ENCODE assay signal across 16 cellular contexts in genomic region chr13:44307844-44308243, GRCh38.
DNase-seq lines count a peak whose midpoint lies in the region; ATAC-seq, FAIRE-seq and TF ChIP-seq lines count a peak whose summit lies in the region.
"Had no signal": no experiment of that assay in that cellular context is flagged by ENCODE, and none has a peak within 500 bp of the region (broad histone marks: within the 10 kb centered on the region; RNA-seq: fewer than 3 reads in every experiment).

No MANE protein-coding gene starts in this region.

- H3K9me3 ChIP-seq in RWPE2 (ENCODE audit: severe bottlenecking) (no peaks in the 10 kb centered on the region), endothelial cell of umbilical vein (replicated peaks; ENCODE audit: control insufficient read depth, insufficient read depth, low read length) (no peaks in the 10 kb centered on the region), upper lobe of left lung (no peaks in the 10 kb centered on the region)
- H3K9me3 ChIP-seq: BLaER1 treated with 17β-estradiol and CSF1 and Interleukin-3, amounts not matched to agents 10 nM and 100 nM had no signal

- no peaks in the 10 kb centered on the region for H3K9me1 ChIP-seq in endothelial cell of umbilical vein (replicated peaks; ENCODE audit: control insufficient read depth, extremely low read depth, insufficient read depth, low read length)

- no peaks in the 10 kb centered on the region for H4K20me1 ChIP-seq in endothelial cell of umbilical vein (replicated peaks; ENCODE audit: control insufficient read depth, extremely low read depth, insufficient read depth, low read length)
- H4K20me1 ChIP-seq: BLaER1 treated with 17β-estradiol and CSF1 and Interleukin-3, amounts not matched to agents 10 nM and 100 nM had no signal

- peak overlapping the region; percentile 89 for H3K4me2 ChIP-seq in endothelial cell of umbilical vein (ENCODE audit: insufficient read depth, low read length)
- H3K4me2 ChIP-seq: BLaER1 treated with 17β-estradiol and CSF1 and Interleukin-3, amounts not matched to agents 10 nM and 100 nM had no signal

- H3K4me1 Mint-ChIP-seq in neural crest cell, result peaks cover 62% of the 10 kb centered on the region

- peak overlapping the region; percentile 64 for H3K4me3 Mint-ChIP-seq in neural crest cell
- H3K4me3 Mint-ChIP-seq: activated naive CD8-positive, alpha-beta T cell treated with anti-CD3 and anti-CD28 coated beads for 36 hours; stimulated activated naive CD8-positive, alpha-beta T cell treated with anti-CD3 and anti-CD28 coated beads, Interleukin-15, Interleukin-2, amounts not matched to agents 100 ng/mL and 50 ng/mL, for 24 hours had no signal

- BruUV-seq in endothelial cell of umbilical vein (replicated peaks; lab: Mats Ljungman, UMichigan), result no TSS peak

- POLR2A ChIA-PET in endothelial cell of umbilical vein (lab: Charles Lee), result interaction anchor here (2.8 kb wide), 1 partner anchor 128 kb away, joined by 35 read pairs; no protein-coding TSS in a partner anchor

- no peak for DNase-seq in RWPE2 (ENCODE audit: low spot score)
- no peak for DNase-seq in endothelial cell of umbilical vein (ENCODE audit: low read depth, low spot score)
- DNase-seq in neural crest cell (ENCODE audit: low read depth, low spot score), result no peak
- no peak for DNase-seq in upper lobe of left lung
- DNase-seq in Ammon's horn (ENCODE audit: low spot score), result no peak
- DNase-seq in hepatic stellate cell (ENCODE audit: low spot score), result no peak
- DNase-seq: activated CD4-positive, alpha-beta T cell treated with anti-CD3 and anti-CD28 coated beads, Interleukin-2, amount 50 U/mL, for 1 hour; activated naive CD8-positive, alpha-beta T cell treated with anti-CD3 and anti-CD28 coated beads for 36 hours; activated T-cell treated with anti-CD3 and anti-CD28 coated beads, Interleukin-2, amount 50 U/mL, for 48 hours; cerebellar nuclear complex; DMS 273 treated with DMSO at 0.1 percent for 48 hours; Karpas-422; NCI-H1436 treated with DMSO at 0.1 percent for 48 hours had no signal

- H3K9me3 Mint-ChIP-seq in neural crest cell, result no peaks in the 10 kb centered on the region
- H3K9me3 Mint-ChIP-seq: activated naive CD8-positive, alpha-beta T cell treated with anti-CD3 and anti-CD28 coated beads for 36 hours; stimulated activated naive CD8-positive, alpha-beta T cell treated with anti-CD3 and anti-CD28 coated beads, Interleukin-15, Interleukin-2, amounts not matched to agents 100 ng/mL and 50 ng/mL, for 24 hours had no signal

- H3K36me3 ChIP-seq in RWPE2 (ENCODE audit: low read depth) (no peaks in the 10 kb centered on the region), endothelial cell of umbilical vein (ENCODE audit: control insufficient read depth in 2 of 2, extremely low read depth in 1 of 2, insufficient read depth in 2 of 2, low read length in 2 of 2) (no peaks in the 10 kb centered on the region), upper lobe of left lung (no peaks in the 10 kb centered on the region)
- H3K36me3 ChIP-seq: BLaER1 treated with 17β-estradiol and CSF1 and Interleukin-3, amounts not matched to agents 10 nM and 100 nM had no signal

- H3K79me2 ChIP-seq in endothelial cell of umbilical vein (ENCODE audit: control insufficient read depth, insufficient read depth, low read length), result no peaks in the 10 kb centered on the region

- peaks cover 11% of the 10 kb centered on the region for H3K27me3 Mint-ChIP-seq in neural crest cell (ENCODE audit: low read depth)
- H3K27me3 Mint-ChIP-seq: activated naive CD8-positive, alpha-beta T cell treated with anti-CD3 and anti-CD28 coated beads for 36 hours had no signal

- H3K9ac ChIP-seq in endothelial cell of umbilical vein (replicated peaks; ENCODE audit: extremely low read depth, insufficient read depth, low read length), result no peak overlapping the region
- H3K9ac ChIP-seq: BLaER1 treated with 17β-estradiol and CSF1 and Interleukin-3, amounts not matched to agents 10 nM and 100 nM had no signal

- H3K27ac Mint-ChIP-seq in neural crest cell (ENCODE audit: unreplicated experiment), result no peak overlapping the region
- H3K27ac Mint-ChIP-seq: activated naive CD8-positive, alpha-beta T cell treated with anti-CD3 and anti-CD28 coated beads for 36 hours; stimulated activated naive CD8-positive, alpha-beta T cell treated with anti-CD3 and anti-CD28 coated beads, Interleukin-15, Interleukin-2, amounts not matched to agents 100 ng/mL and 50 ng/mL, for 24 hours had no signal

- H2AFZ ChIP-seq in endothelial cell of umbilical vein (ENCODE audit: low read depth, low read length), result no peak overlapping the region

- 80 to 89% methylated on average over 2 of the region's 2 CpGs for WGBS in upper lobe of left lung, 2 donors

- no peak for ATAC-seq in RWPE2 (ENCODE audit: low read depth)
- no peak for ATAC-seq in upper lobe of left lung (ENCODE audit: low FRiP score in 2 of 2)
- no peak for ATAC-seq in GM21786 (IDR thresholded peaks at IDR 0.05; ENCODE audit: unreplicated experiment)

- TF ChIP-seq POLR2A in endothelial cell of umbilical vein (IDR thresholded peaks at IDR 0.05; ENCODE audit: low read depth, low read length) (no peak), upper lobe of left lung (IDR thresholded peaks at IDR 0.05) (no peak)

- CTCF ChIA-PET in endothelial cell of umbilical vein (lab: Charles Lee), result interaction anchor here (1.8 to 2.7 kb wide), 2 partner anchors 65 to 117 kb away, joined by 14 to 16 read pairs; no protein-coding TSS in a partner anchor

- no peaks in the 10 kb centered on the region for H3K36me3 Mint-ChIP-seq in neural crest cell (ENCODE audit: low read depth)

- no peak overlapping the region for H3K4me3 ChIP-seq in RWPE2 (ENCODE audit: severe bottlenecking)
- H3K4me3 ChIP-seq in endothelial cell of umbilical vein (replicated peaks in 1 of 3; ENCODE audit: insufficient read depth in 1 of 3, low read depth in 1 of 3, low read length in 3 of 3), result no peak overlapping the region
- H3K4me3 ChIP-seq in upper lobe of left lung, result no peak overlapping the region
- H3K4me3 ChIP-seq: BLaER1 treated with 17β-estradiol and CSF1 and Interleukin-3, amounts not matched to agents 10 nM and 100 nM had no signal

- H3K27me3 ChIP-seq in RWPE2 (ENCODE audit: insufficient read depth, poor library complexity, severe bottlenecking) (no peaks in the 10 kb centered on the region), endothelial cell of umbilical vein (ENCODE audit: control insufficient read depth in 2 of 2, insufficient read depth in 2 of 2, low read length in 2 of 2) (no peaks in the 10 kb centered on the region), upper lobe of left lung (no peaks in the 10 kb centered on the region)

- dilution Hi-C loops in endothelial cell of umbilical vein (cut with MboI; ENCODE audit: extremely low pct_ligation_motif_present, low sequenced_read_pairs), result no loop called here

- H3K4me1 ChIP-seq in RWPE2 (ENCODE audit: insufficient read depth, poor library complexity, severe bottlenecking) (peaks cover 56% of the 10 kb centered on the region), endothelial cell of umbilical vein (ENCODE audit: control insufficient read depth, extremely low read depth, insufficient read depth, low read length) (peaks cover 29% of the 10 kb centered on the region), upper lobe of left lung (peaks cover 17 to 29% (median 24%) of the 10 kb centered on the region in 4 donors)

- TF ChIP-seq CTCF in RWPE2 (IDR thresholded peaks at IDR 0.05; ENCODE audit: poor library complexity, severe bottlenecking), result no peak
- no peak for TF ChIP-seq CTCF in endothelial cell of umbilical vein (IDR thresholded peaks at IDR 0.05; ENCODE audit: extremely low read depth in 1 of 2, insufficient read depth in 1 of 2, low read depth in 1 of 2, low read length in 2 of 2)
- TF ChIP-seq CTCF in neural crest cell (conservative IDR thresholded peaks at IDR 0.05), result no peak
- no peak for TF ChIP-seq CTCF in upper lobe of left lung (IDR thresholded peaks at IDR 0.05)

- no peak for TF ChIP-seq EP300 in upper lobe of left lung (IDR thresholded peaks at IDR 0.05)

- FAIRE-seq in endothelial cell of umbilical vein (lab: Jason Lieb, UNC), result no peak

- intact Hi-C loops in endothelial cell of umbilical vein (cut with micrococcal nuclease), result loop anchor here (1.0 to 5.0 kb wide), 3 partner anchors 57 to 269 kb away; partner anchors contain the start of gene TSC22D1

- peak overlapping the region; percentile 100 for H3K27ac ChIP-seq in RWPE2 (ENCODE audit: poor library complexity, severe bottlenecking)
- H3K27ac ChIP-seq in endothelial cell of umbilical vein (ENCODE audit: insufficient read depth, low read depth, low read length), result peak overlapping the region; percentile 100
- peak overlapping the region in 3 of 4 donors; percentile 79 to 91 (median 88) for H3K27ac ChIP-seq in upper lobe of left lung
- H3K27ac ChIP-seq: BLaER1 treated with 17β-estradiol and CSF1 and Interleukin-3, amounts not matched to agents 10 nM and 100 nM had no signal

TF ChIP-seq in endothelial cell of umbilical vein, 7 proteins besides CTCF, POLR2A, EP300 and RAD21:
- TF ChIP-seq MYC (IDR thresholded peaks at IDR 0.05; ENCODE audit: low read depth, low read length), result no peak
- TF ChIP-seq FOS (IDR thresholded peaks at IDR 0.05; ENCODE audit: borderline replicate concordance, insufficient read depth, low read length), result no peak
- TF ChIP-seq POLR2AphosphoS5 (IDR thresholded peaks at IDR 0.05; ENCODE audit: insufficient read depth, low read depth, low read length), result no peak
- no peak for TF ChIP-seq JUN (IDR thresholded peaks at IDR 0.05; ENCODE audit: borderline replicate concordance, insufficient read depth, insufficient read length, low read depth)
- TF ChIP-seq GATA2 (IDR thresholded peaks at IDR 0.05; ENCODE audit: insufficient read depth, insufficient read length, low read depth, low read length), result no peak
- TF ChIP-seq MAX (IDR thresholded peaks at IDR 0.05; ENCODE audit: insufficient read depth, insufficient read length), result no peak
- no peak for TF ChIP-seq EZH2 (IDR thresholded peaks at IDR 0.05; ENCODE audit: borderline replicate concordance, low read depth, low read length, severe bottlenecking)
